1 cellular context compared by ENCODE assay signal in the genomic region with DNA sequence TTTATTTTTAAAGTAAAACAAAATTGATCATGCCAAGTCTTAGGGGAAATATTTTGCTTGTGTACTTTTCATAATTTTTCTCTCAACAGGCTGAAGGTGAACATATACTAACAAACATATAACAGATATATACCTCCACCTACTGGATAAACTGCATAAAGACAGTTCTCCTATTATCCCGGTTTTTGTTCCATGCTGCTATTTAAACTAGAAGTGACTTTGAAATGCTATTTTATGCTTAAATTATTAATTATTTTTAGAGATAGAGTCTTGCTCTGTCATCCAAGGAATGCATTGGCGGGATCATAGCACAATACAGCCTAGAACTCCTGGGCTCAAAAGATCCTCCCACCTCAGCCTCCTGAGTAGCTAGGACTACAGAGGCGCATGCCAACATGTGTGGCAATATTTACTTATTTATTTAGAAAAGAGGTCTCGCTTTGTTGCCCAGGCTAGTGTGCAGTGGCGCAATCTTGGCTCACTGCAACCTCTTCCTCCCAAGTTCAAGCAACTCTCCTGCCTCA.
TF ChIP-seq lines count a peak whose summit lies in the region.

No MANE protein-coding gene starts in this region.

TF ChIP-seq in HepG2, 621 proteins besides CTCF, POLR2A, EP300 and RAD21 (continued from another document and continues in another):
- TF ChIP-seq, protein P1, sequence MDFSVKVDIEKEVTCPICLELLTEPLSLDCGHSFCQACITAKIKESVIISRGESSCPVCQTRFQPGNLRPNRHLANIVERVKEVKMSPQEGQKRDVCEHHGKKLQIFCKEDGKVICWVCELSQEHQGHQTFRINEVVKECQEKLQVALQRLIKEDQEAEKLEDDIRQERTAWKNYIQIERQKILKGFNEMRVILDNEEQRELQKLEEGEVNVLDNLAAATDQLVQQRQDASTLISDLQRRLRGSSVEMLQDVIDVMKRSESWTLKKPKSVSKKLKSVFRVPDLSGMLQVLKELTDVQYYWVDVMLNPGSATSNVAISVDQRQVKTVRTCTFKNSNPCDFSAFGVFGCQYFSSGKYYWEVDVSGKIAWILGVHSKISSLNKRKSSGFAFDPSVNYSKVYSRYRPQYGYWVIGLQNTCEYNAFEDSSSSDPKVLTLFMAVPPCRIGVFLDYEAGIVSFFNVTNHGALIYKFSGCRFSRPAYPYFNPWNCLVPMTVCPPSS (IDR thresholded peaks at IDR 0.05) = no peak
- TF ChIP-seq ZNF264 (CRISPR knock-in tag; IDR thresholded peaks at IDR 0.05) = 0 out of 2 replicates have a peak, but pooled peaks have one; percentile 49
- TF ChIP-seq HMGA1 (CRISPR knock-in tag; conservative IDR thresholded peaks at IDR 0.05) = no peak
- peak; percentile 53; the same call in 1 of the 2 replicates for TF ChIP-seq FOXP1 (IDR thresholded peaks at IDR 0.05)
- TF ChIP-seq FOXP1 (CRISPR knock-in tag; IDR thresholded peaks at IDR 0.05) = peak; percentile 93
- no peak for TF ChIP-seq SRF (IDR thresholded peaks at IDR 0.05; ENCODE audit: low read depth, low read length)
- TF ChIP-seq ZNF350 (CRISPR knock-in tag; IDR thresholded peaks at IDR 0.05; ENCODE audit: borderline replicate concordance, low read depth) = no peak
- TF ChIP-seq, protein P2, sequence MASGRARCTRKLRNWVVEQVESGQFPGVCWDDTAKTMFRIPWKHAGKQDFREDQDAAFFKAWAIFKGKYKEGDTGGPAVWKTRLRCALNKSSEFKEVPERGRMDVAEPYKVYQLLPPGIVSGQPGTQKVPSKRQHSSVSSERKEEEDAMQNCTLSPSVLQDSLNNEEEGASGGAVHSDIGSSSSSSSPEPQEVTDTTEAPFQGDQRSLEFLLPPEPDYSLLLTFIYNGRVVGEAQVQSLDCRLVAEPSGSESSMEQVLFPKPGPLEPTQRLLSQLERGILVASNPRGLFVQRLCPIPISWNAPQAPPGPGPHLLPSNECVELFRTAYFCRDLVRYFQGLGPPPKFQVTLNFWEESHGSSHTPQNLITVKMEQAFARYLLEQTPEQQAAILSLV (CRISPR knock-in tag; IDR thresholded peaks at IDR 0.05; ENCODE audit: borderline replicate concordance) = no peak
- TF ChIP-seq MATR3 (CRISPR knock-in tag; IDR thresholded peaks at IDR 0.05) = no peak
- peak; percentile 52; the same call in 1 of the 2 replicates for TF ChIP-seq THAP11 (CRISPR knock-in tag; IDR thresholded peaks at IDR 0.05)
- no peak for TF ChIP-seq ZNF30 (CRISPR knock-in tag; IDR thresholded peaks at IDR 0.05)
- TF ChIP-seq KLF6 (CRISPR knock-in tag; IDR thresholded peaks at IDR 0.05) = no peak
- no peak for TF ChIP-seq RELA (CRISPR knock-in tag; IDR thresholded peaks at IDR 0.05)
- no peak for TF ChIP-seq ZNF160 (CRISPR knock-in tag; IDR thresholded peaks at IDR 0.05)
- TF ChIP-seq, protein P3, sequence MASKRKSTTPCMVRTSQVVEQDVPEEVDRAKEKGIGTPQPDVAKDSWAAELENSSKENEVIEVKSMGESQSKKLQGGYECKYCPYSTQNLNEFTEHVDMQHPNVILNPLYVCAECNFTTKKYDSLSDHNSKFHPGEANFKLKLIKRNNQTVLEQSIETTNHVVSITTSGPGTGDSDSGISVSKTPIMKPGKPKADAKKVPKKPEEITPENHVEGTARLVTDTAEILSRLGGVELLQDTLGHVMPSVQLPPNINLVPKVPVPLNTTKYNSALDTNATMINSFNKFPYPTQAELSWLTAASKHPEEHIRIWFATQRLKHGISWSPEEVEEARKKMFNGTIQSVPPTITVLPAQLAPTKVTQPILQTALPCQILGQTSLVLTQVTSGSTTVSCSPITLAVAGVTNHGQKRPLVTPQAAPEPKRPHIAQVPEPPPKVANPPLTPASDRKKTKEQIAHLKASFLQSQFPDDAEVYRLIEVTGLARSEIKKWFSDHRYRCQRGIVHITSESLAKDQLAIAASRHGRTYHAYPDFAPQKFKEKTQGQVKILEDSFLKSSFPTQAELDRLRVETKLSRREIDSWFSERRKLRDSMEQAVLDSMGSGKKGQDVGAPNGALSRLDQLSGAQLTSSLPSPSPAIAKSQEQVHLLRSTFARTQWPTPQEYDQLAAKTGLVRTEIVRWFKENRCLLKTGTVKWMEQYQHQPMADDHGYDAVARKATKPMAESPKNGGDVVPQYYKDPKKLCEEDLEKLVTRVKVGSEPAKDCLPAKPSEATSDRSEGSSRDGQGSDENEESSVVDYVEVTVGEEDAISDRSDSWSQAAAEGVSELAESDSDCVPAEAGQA (IDR thresholded peaks at IDR 0.05; ENCODE audit: low read depth) = no peak
- TF ChIP-seq, protein P3 (CRISPR knock-in tag; IDR thresholded peaks at IDR 0.05; ENCODE audit: borderline replicate concordance) = no peak
- no peak for TF ChIP-seq SAFB2 (CRISPR knock-in tag; IDR thresholded peaks at IDR 0.05; ENCODE audit: borderline replicate concordance, low read depth)
- no peak for TF ChIP-seq HHEX (CRISPR knock-in tag; IDR thresholded peaks at IDR 0.05)
- TF ChIP-seq, protein P4, sequence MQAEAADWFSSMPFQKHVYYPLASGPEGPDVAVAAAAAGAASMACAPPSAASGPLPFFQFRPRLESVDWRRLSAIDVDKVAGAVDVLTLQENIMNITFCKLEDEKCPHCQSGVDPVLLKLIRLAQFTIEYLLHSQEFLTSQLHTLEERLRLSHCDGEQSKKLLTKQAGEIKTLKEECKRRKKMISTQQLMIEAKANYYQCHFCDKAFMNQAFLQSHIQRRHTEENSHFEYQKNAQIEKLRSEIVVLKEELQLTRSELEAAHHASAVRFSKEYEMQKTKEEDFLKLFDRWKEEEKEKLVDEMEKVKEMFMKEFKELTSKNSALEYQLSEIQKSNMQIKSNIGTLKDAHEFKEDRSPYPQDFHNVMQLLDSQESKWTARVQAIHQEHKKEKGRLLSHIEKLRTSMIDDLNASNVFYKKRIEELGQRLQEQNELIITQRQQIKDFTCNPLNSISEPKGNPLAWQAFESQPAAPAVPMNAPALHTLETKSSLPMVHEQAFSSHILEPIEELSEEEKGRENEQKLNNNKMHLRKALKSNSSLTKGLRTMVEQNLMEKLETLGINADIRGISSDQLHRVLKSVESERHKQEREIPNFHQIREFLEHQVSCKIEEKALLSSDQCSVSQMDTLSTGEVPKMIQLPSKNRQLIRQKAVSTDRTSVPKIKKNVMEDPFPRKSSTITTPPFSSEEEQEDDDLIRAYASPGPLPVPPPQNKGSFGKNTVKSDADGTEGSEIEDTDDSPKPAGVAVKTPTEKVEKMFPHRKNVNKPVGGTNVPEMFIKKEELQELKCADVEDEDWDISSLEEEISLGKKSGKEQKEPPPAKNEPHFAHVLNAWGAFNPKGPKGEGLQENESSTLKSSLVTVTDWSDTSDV (CRISPR knock-in tag; IDR thresholded peaks at IDR 0.05) = no peak
- TF ChIP-seq, protein P5, sequence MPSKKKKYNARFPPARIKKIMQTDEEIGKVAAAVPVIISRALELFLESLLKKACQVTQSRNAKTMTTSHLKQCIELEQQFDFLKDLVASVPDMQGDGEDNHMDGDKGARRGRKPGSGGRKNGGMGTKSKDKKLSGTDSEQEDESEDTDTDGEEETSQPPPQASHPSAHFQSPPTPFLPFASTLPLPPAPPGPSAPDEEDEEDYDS (CRISPR knock-in tag; IDR thresholded peaks at IDR 0.05) = no peak
- TF ChIP-seq SCMH1 (CRISPR knock-in tag; IDR thresholded peaks at IDR 0.05; ENCODE audit: borderline replicate concordance) = no peak
- no peak for TF ChIP-seq ZNF441 (CRISPR knock-in tag; IDR thresholded peaks at IDR 0.05; ENCODE audit: borderline replicate concordance)
- peak; percentile 60; the same call in 1 of the 2 replicates for TF ChIP-seq KAT8 (CRISPR knock-in tag; IDR thresholded peaks at IDR 0.05)
- TF ChIP-seq HNRNPK (IDR thresholded peaks at IDR 0.05; ENCODE audit: low read depth, low read length, poor library complexity, severe bottlenecking) = no peak
- peak; percentile 35; the same call in 1 of the 2 replicates for TF ChIP-seq HNF4A (CRISPR knock-in tag; IDR thresholded peaks at IDR 0.05)
- TF ChIP-seq KDM5B (CRISPR knock-in tag; IDR thresholded peaks at IDR 0.05; ENCODE audit: borderline replicate concordance) = no peak
- TF ChIP-seq ZNF232 (CRISPR knock-in tag; IDR thresholded peaks at IDR 0.05; ENCODE audit: borderline replicate concordance) = no peak
- no peak for TF ChIP-seq ZNF235 (CRISPR knock-in tag; IDR thresholded peaks at IDR 0.05; ENCODE audit: borderline replicate concordance)
- TF ChIP-seq, protein P6, sequence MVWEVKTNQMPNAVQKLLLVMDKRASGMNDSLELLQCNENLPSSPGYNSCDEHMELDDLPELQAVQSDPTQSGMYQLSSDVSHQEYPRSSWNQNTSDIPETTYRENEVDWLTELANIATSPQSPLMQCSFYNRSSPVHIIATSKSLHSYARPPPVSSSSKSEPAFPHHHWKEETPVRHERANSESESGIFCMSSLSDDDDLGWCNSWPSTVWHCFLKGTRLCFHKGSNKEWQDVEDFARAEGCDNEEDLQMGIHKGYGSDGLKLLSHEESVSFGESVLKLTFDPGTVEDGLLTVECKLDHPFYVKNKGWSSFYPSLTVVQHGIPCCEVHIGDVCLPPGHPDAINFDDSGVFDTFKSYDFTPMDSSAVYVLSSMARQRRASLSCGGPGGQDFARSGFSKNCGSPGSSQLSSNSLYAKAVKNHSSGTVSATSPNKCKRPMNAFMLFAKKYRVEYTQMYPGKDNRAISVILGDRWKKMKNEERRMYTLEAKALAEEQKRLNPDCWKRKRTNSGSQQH (CRISPR knock-in tag; IDR thresholded peaks at IDR 0.05; ENCODE audit: low read depth) = no peak
- TF ChIP-seq YEATS4 (CRISPR knock-in tag; IDR thresholded peaks at IDR 0.05; ENCODE audit: borderline replicate concordance) = no peak
- TF ChIP-seq, protein P7, sequence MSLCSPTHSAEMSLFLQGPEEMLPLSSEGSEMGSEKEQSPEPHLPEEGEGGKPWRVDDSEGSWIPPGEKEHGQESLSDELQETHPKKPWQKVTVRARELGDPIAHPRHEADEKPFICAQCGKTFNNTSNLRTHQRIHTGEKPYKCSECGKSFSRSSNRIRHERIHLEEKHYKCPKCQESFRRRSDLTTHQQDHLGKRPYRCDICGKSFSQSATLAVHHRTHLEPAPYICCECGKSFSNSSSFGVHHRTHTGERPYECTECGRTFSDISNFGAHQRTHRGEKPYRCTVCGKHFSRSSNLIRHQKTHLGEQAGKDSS (CRISPR knock-in tag; IDR thresholded peaks at IDR 0.05; ENCODE audit: borderline replicate concordance, low read depth) = no peak
- TF ChIP-seq, protein P8, sequence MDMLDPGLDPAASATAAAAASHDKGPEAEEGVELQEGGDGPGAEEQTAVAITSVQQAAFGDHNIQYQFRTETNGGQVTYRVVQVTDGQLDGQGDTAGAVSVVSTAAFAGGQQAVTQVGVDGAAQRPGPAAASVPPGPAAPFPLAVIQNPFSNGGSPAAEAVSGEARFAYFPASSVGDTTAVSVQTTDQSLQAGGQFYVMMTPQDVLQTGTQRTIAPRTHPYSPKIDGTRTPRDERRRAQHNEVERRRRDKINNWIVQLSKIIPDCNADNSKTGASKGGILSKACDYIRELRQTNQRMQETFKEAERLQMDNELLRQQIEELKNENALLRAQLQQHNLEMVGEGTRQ (IDR thresholded peaks at IDR 0.05; ENCODE audit: low read depth, low read length) = no peak
- TF ChIP-seq, protein P8 (CRISPR knock-in tag; IDR thresholded peaks at IDR 0.05; ENCODE audit: borderline replicate concordance) = no peak
- TF ChIP-seq TCF12 (IDR thresholded peaks at IDR 0.05) = no peak
- no peak for TF ChIP-seq TCF12 (CRISPR knock-in tag; IDR thresholded peaks at IDR 0.05)
- TF ChIP-seq IKZF1 (IDR thresholded peaks at IDR 0.05) = no peak
- TF ChIP-seq ZNF709 (CRISPR knock-in tag; IDR thresholded peaks at IDR 0.05) = no peak
- TF ChIP-seq, protein P9, sequence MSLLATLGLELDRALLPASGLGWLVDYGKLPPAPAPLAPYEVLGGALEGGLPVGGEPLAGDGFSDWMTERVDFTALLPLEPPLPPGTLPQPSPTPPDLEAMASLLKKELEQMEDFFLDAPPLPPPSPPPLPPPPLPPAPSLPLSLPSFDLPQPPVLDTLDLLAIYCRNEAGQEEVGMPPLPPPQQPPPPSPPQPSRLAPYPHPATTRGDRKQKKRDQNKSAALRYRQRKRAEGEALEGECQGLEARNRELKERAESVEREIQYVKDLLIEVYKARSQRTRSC (CRISPR knock-in tag; IDR thresholded peaks at IDR 0.05; ENCODE audit: low read depth) = no peak
- TF ChIP-seq, protein P10, sequence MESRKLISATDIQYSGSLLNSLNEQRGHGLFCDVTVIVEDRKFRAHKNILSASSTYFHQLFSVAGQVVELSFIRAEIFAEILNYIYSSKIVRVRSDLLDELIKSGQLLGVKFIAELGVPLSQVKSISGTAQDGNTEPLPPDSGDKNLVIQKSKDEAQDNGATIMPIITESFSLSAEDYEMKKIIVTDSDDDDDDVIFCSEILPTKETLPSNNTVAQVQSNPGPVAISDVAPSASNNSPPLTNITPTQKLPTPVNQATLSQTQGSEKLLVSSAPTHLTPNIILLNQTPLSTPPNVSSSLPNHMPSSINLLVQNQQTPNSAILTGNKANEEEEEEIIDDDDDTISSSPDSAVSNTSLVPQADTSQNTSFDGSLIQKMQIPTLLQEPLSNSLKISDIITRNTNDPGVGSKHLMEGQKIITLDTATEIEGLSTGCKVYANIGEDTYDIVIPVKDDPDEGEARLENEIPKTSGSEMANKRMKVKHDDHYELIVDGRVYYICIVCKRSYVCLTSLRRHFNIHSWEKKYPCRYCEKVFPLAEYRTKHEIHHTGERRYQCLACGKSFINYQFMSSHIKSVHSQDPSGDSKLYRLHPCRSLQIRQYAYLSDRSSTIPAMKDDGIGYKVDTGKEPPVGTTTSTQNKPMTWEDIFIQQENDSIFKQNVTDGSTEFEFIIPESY (CRISPR knock-in tag; IDR thresholded peaks at IDR 0.05) = peak; percentile 88
- TF ChIP-seq KMT2B (CRISPR knock-in tag; IDR thresholded peaks at IDR 0.05) = no peak
- TF ChIP-seq JDP2 (CRISPR knock-in tag; IDR thresholded peaks at IDR 0.05; ENCODE audit: borderline replicate concordance) = no peak
- TF ChIP-seq ZNF24 (IDR thresholded peaks at IDR 0.05) = no peak
- TF ChIP-seq GABPB1 (CRISPR knock-in tag; IDR thresholded peaks at IDR 0.05) = peak; percentile 37
- TF ChIP-seq ZNF562 (CRISPR knock-in tag; IDR thresholded peaks at IDR 0.05; ENCODE audit: borderline replicate concordance) = no peak
